In genomic region chr20:2206957-2207769, GRCh38 we compare ENCODE assay signal across 8 cellular contexts.
A peak's percentile ranks its signal among the peaks of the same experiment; 100 is the strongest.
DNase-seq lines count a peak whose midpoint lies in the region; ATAC-seq, FAIRE-seq and TF ChIP-seq lines count a peak whose summit lies in the region.

No MANE protein-coding gene starts in this region.

- H3K4me2 ChIP-seq in GM23338 = peak overlapping the region; percentile 93

- H3K27me3 Mint-ChIP-seq in GM23338 (ENCODE audit: insufficient read depth, low read depth, poor library complexity) = peaks cover 4% of the 10 kb centered on the region

- no peaks in the 10 kb centered on the region for H3K36me3 Mint-ChIP-seq in GM23338 (ENCODE audit: low read depth)

- peak overlapping the region; percentile 99 for H2AFZ ChIP-seq in GM23338

- no peak overlapping the region for H3K27ac ChIP-seq in GM23338 (ENCODE audit: low read depth)

- H3K4me3 Mint-ChIP-seq in GM23338 = peak overlapping the region; percentile 77

- no peaks in the 10 kb centered on the region; the same call in 1 of the 2 replicates for H3K9me2 ChIP-seq in GM23338 (ENCODE audit: insufficient read depth)

- ATAC-seq in GM23338 (peak; percentile 96), HG02571 (IDR thresholded peaks at IDR 0.05; ENCODE audit: unreplicated experiment) (no peak)

- H4K20me1 ChIP-seq in GM23338 (replicated peaks; ENCODE audit: insufficient read depth) = no peaks in the 10 kb centered on the region

- H3K9me3 Mint-ChIP-seq in GM23338 = no peaks in the 10 kb centered on the region; the same call in 2 of the 3 replicates

- H3K79me2 ChIP-seq in GM23338 (replicated peaks; ENCODE audit: insufficient read depth) = no peaks in the 10 kb centered on the region

- H3K4me3 ChIP-seq in GM23338 = peak overlapping the region; percentile 82
- H3K4me3 ChIP-seq in choroid plexus epithelial cell (ENCODE audit: low read depth, low read length) = peak overlapping the region; percentile 57

- no peak overlapping the region for H3K27ac Mint-ChIP-seq in GM23338

- H3F3A ChIP-seq in GM23338 (replicated peaks; ENCODE audit: low read depth) = no peaks in the 10 kb centered on the region

- peaks cover 24% of the 10 kb centered on the region for H3K27me3 ChIP-seq in GM23338 (ENCODE audit: insufficient read depth)

- TF ChIP-seq CTCF in D721Med (IDR thresholded peaks at IDR 0.05; ENCODE audit: insufficient read depth, missing control alignments) (peak; percentile 69), GM23338 (conservative IDR thresholded peaks at IDR 0.05; ENCODE audit: low read depth in 2 of 2) (peak; percentile 56 to 85), choroid plexus epithelial cell (conservative IDR thresholded peaks at IDR 0.05; ENCODE audit: low read depth, low read length) (peak; percentile 61)

- H3K4me1 Mint-ChIP-seq in GM23338 = no peaks in the 10 kb centered on the region

- DNase-seq in D721Med (ENCODE audit: insufficient read length, low spot score) (peak; percentile 43), GM23338 (ENCODE audit: low spot score) (peak; percentile 87), NCI-H146 (lab: John Stamatoyannopoulos, UW) (peak; percentile 92), choroid plexus epithelial cell (ENCODE audit: low read depth) (peak; percentile 54), left kidney (ENCODE audit: low read depth, low spot score) (peak; percentile 95)
- peak; percentile 48 to 64 for DNase-seq in activated CD4-positive, alpha-beta T cell treated with anti-CD3 and anti-CD28 coated beads for 24 hours (ENCODE audit: low read depth in 2 of 2)
- DNase-seq in stimulated activated CD4-positive, alpha-beta T cell treated with anti-CD3 and anti-CD28 coated beads, Interleukin-1b, Interleukin-23, amount 100 ng/mL, for 4 hours (ENCODE audit: low read depth in 2 of 2) = peak; percentile 71 to 76

- FAIRE-seq in D721Med (lab: Jason Lieb, UNC) = no peak

- H3K4me1 ChIP-seq in GM23338 (ENCODE audit: insufficient read depth) = no peaks in the 10 kb centered on the region

- H3K36me3 ChIP-seq in GM23338 (ENCODE audit: insufficient read depth) = no peaks in the 10 kb centered on the region

TF ChIP-seq in GM23338, 12 proteins besides CTCF, POLR2A, EP300 and RAD21:
- 0 out of 2 replicates have a peak, but pooled peaks have one; percentile 50 for TF ChIP-seq ZNF114 (CRISPR knock-in tag; IDR thresholded peaks at IDR 0.05)
- TF ChIP-seq REST (IDR thresholded peaks at IDR 0.05; ENCODE audit: unreplicated experiment) = no peak
- TF ChIP-seq EZH2 (IDR thresholded peaks at IDR 0.05; ENCODE audit: low read depth, unreplicated experiment) = no peak
- no peak for TF ChIP-seq EZH2phosphoT487 (IDR thresholded peaks at IDR 0.05; ENCODE audit: unreplicated experiment)
- TF ChIP-seq ETS1 (IDR thresholded peaks at IDR 0.05) = peak; percentile 32; the same call in 1 of the 2 replicates

Comparison
In these comparisons a context has a peak if more than half of its experiments do, and no peak if none do; other contexts are left out.
1. DNase-seq: peak in every context shown above with its lines; median percentile 95 in left kidney; 92 in NCI-H146; 87 in GM23338; 74 in stimulated activated CD4-positive, alpha-beta T cell treated with anti-CD3 and anti-CD28 coated beads, Interleukin-1b, Interleukin-23, amount 100 ng/mL, for 4 hours; 56 in activated CD4-positive, alpha-beta T cell treated with anti-CD3 and anti-CD28 coated beads for 24 hours; 54 in choroid plexus epithelial cell; 43 in D721Med.